ENCODE assay signal across 33 cellular contexts in genomic region chr19:43224855-43225253, GRCh38. TPM values are rescaled to one million over a fixed set of nuclear protein-coding genes. Genes with fewer than 3 reads are reported as not detected.
"Had no signal": no experiment of that assay in that cellular context is flagged by ENCODE, and none has a peak within 500 bp of the region (broad histone marks: within the 10 kb centered on the region; RNA-seq: fewer than 3 reads in every experiment).

No MANE protein-coding gene starts in this region.

- ATAC-seq: activated CD4-positive, alpha-beta T cell treated with anti-CD3 and anti-CD28 coated beads for 36 hours; activated CD4-positive, CD25-positive, alpha-beta regulatory T cell treated with anti-CD3 and anti-CD28 coated beads, Interleukin-2, amount 50 U/mL, for 24 hours; activated CD8-positive, alpha-beta T cell treated with anti-CD3 and anti-CD28 coated beads, Interleukin-2, amount 10 ng/mL, durations not matched to agents 7 days and 5 days; activated naive CD4-positive, alpha-beta T cell treated with anti-CD3 and anti-CD28 coated beads, Interleukin-2, amount 50 U/mL, for 72 hours; PC-3; WTC11 had no signal

- H3K27ac ChIP-seq: SJCRH30, SK-N-MC had no signal

- H3K4me1 Mint-ChIP-seq: activated CD4-positive, alpha-beta T cell treated with anti-CD3 and anti-CD28 coated beads for 36 hours; activated CD4-positive, alpha-beta T cell treated with anti-CD3 and anti-CD28 coated beads, Interleukin-2, amount 10 ng/mL, durations not matched to agents 7 days and 5 days; brain; WTC11 had no signal

- H3K27me3 ChIP-seq: SJCRH30 had no signal

- H3K4me3 Mint-ChIP-seq: activated CD4-positive, alpha-beta T cell treated with anti-CD3 and anti-CD28 coated beads for 36 hours; activated CD4-positive, alpha-beta T cell treated with anti-CD3 and anti-CD28 coated beads, Interleukin-2, amount 10 ng/mL, durations not matched to agents 7 days and 5 days; activated CD8-positive, alpha-beta T cell treated with anti-CD3 and anti-CD28 coated beads, Interleukin-2, amount 10 ng/mL, durations not matched to agents 7 days and 5 days; activated naive CD4-positive, alpha-beta T cell treated with anti-CD3 and anti-CD28 coated beads for 36 hours; activated T-cell treated with anti-CD3 and anti-CD28 coated beads, Interleukin-2, amount 50 U/mL, for 24 hours; brain; WTC11 had no signal

- H3K4me1 ChIP-seq: SJCRH30 had no signal

- H3K4me3 ChIP-seq: SJCRH30, SK-N-MC had no signal

- H3K36me3 ChIP-seq: SJCRH30 had no signal

- H3K36me3 Mint-ChIP-seq: brain had no signal

- DNase-seq: activated CD4-positive, alpha-beta T cell treated with anti-CD3 and anti-CD28 coated beads for 36 hours; activated CD4-positive, alpha-beta T cell treated with anti-CD3 and anti-CD28 coated beads, Interleukin-2, amount 10 ng/mL, durations not matched to agents 7 days and 5 days; activated CD4-positive, alpha-beta T cell treated with anti-CD3 and anti-CD28 coated beads, Interleukin-2, amount 50 U/mL, for 48 hours; activated CD8-positive, alpha-beta T cell treated with anti-CD3 and anti-CD28 coated beads, Interleukin-2, amount 10 ng/mL, durations not matched to agents 7 days and 5 days; activated gamma-delta T cell treated with Interleukin-2 at 50 U/mL for 16 hours; activated naive CD4-positive, alpha-beta T cell treated with anti-CD3 and anti-CD28 coated beads for 36 hours; activated T-cell treated with anti-CD3 and anti-CD28 coated beads, Interleukin-2, amount 50 U/mL, for 24 hours; anterior cingulate cortex; caudate nucleus; NCI-H1092 treated with DMSO at 0.1 percent for 48 hours; NCI-H1417; NCI-H146; NCI-H187; NCI-H2029 treated with DMSO at 0.1 percent for 48 hours; NCI-H2107; NCI-H2171; NCI-H510A; NCI-H526; NCI-H748 treated with DMSO at 0.1 percent for 48 hours; NK-92 treated with Interleukin-12 subunit alpha and Interleukin-12 subunit beta, amount 100 ng/mL, for 24 hours; Right ventricle myocardium superior; SJCRH30 had no signal

- H3K27me3 Mint-ChIP-seq: activated CD4-positive, alpha-beta T cell treated with anti-CD3 and anti-CD28 coated beads, Interleukin-2, amount 10 ng/mL, durations not matched to agents 7 days and 5 days; activated T-cell treated with anti-CD3 and anti-CD28 coated beads, Interleukin-2, amount 50 U/mL, for 24 hours; brain had no signal

- H3K9me3 ChIP-seq: SJCRH30 had no signal

- H3K27ac Mint-ChIP-seq: activated CD4-positive, alpha-beta T cell treated with anti-CD3 and anti-CD28 coated beads for 36 hours; activated CD4-positive, alpha-beta T cell treated with anti-CD3 and anti-CD28 coated beads, Interleukin-2, amount 10 ng/mL, durations not matched to agents 7 days and 5 days; activated CD8-positive, alpha-beta T cell treated with anti-CD3 and anti-CD28 coated beads, Interleukin-2, amount 10 ng/mL, durations not matched to agents 7 days and 5 days; activated naive CD4-positive, alpha-beta T cell treated with anti-CD3 and anti-CD28 coated beads for 36 hours; activated naive CD4-positive, alpha-beta T cell treated with anti-CD3 and anti-CD28 coated beads, Interleukin-2, amount 50 U/mL, for 72 hours; activated T-cell treated with anti-CD3 and anti-CD28 coated beads, Interleukin-2, amount 50 U/mL, for 24 hours; brain; WTC11 had no signal

RNA-seq across cellular contexts. Expression of gene PSG4, which starts 19.4 kb away (rescaled TPM):
- total RNA-seq: activated CD4-positive, alpha-beta T cell treated with anti-CD3 and anti-CD28 coated beads for 36 hours; activated CD4-positive, alpha-beta T cell treated with anti-CD3 and anti-CD28 coated beads, Interleukin-2, amount 10 ng/mL, durations not matched to agents 7 days and 5 days; activated CD8-positive, alpha-beta T cell treated with anti-CD3 and anti-CD28 coated beads, Interleukin-2, amount 10 ng/mL, durations not matched to agents 7 days and 5 days; activated naive CD4-positive, alpha-beta T cell treated with anti-CD3 and anti-CD28 coated beads for 36 hours; cerebellum; PC-3; Right ventricle myocardium superior; SJCRH30; T-helper 1 cell treated with Interleukin-12 subunit alpha and Interleukin-12 subunit beta and Interleukin-4 antibody, amounts not matched to agents 30 ng/mL and 1 ng/mL, for 36 hours; T-helper 2 cell treated with Interferon-gamma antibody and Interleukin-4, amounts not matched to agents 100 ng/mL and 5 ng/mL, for 36 hours; WTC11 had no signal

RNA-seq across cellular contexts. Expression of gene PSG5, which starts 38.5 kb away (rescaled TPM):
- total RNA-seq: activated CD4-positive, alpha-beta T cell treated with anti-CD3 and anti-CD28 coated beads for 36 hours; activated CD4-positive, alpha-beta T cell treated with anti-CD3 and anti-CD28 coated beads, Interleukin-2, amount 10 ng/mL, durations not matched to agents 7 days and 5 days; activated CD8-positive, alpha-beta T cell treated with anti-CD3 and anti-CD28 coated beads, Interleukin-2, amount 10 ng/mL, durations not matched to agents 7 days and 5 days; activated naive CD4-positive, alpha-beta T cell treated with anti-CD3 and anti-CD28 coated beads for 36 hours; activated naive CD4-positive, alpha-beta T cell treated with anti-CD3 and anti-CD28 coated beads, Interleukin-2, amount 50 U/mL, for 72 hours; bronchial epithelial cell; PC-3; Right ventricle myocardium superior; SJCRH30; T-helper 1 cell treated with Interleukin-12 subunit alpha and Interleukin-12 subunit beta and Interleukin-4 antibody, amounts not matched to agents 30 ng/mL and 1 ng/mL, for 36 hours; T-helper 2 cell treated with Interferon-gamma antibody and Interleukin-4, amounts not matched to agents 100 ng/mL and 5 ng/mL, for 36 hours; WTC11 had no signal

RNA-seq across cellular contexts. Expression of gene PSG9, which starts 44.5 kb away (rescaled TPM):
- total RNA-seq: activated CD4-positive, alpha-beta T cell treated with anti-CD3 and anti-CD28 coated beads for 36 hours; activated CD4-positive, alpha-beta T cell treated with anti-CD3 and anti-CD28 coated beads, Interleukin-2, amount 10 ng/mL, durations not matched to agents 7 days and 5 days; activated CD8-positive, alpha-beta T cell treated with anti-CD3 and anti-CD28 coated beads, Interleukin-2, amount 10 ng/mL, durations not matched to agents 7 days and 5 days; activated naive CD4-positive, alpha-beta T cell treated with anti-CD3 and anti-CD28 coated beads for 36 hours; bronchial epithelial cell; cerebellum; LHCN-M2; PC-3; Right ventricle myocardium superior; SJCRH30; T-helper 1 cell treated with Interleukin-12 subunit alpha and Interleukin-12 subunit beta and Interleukin-4 antibody, amounts not matched to agents 30 ng/mL and 1 ng/mL, for 36 hours; T-helper 2 cell treated with Interferon-gamma antibody and Interleukin-4, amounts not matched to agents 100 ng/mL and 5 ng/mL, for 36 hours; WTC11 had no signal
